ENCODE assay signal across 10 cellular contexts in the genomic region with DNA sequence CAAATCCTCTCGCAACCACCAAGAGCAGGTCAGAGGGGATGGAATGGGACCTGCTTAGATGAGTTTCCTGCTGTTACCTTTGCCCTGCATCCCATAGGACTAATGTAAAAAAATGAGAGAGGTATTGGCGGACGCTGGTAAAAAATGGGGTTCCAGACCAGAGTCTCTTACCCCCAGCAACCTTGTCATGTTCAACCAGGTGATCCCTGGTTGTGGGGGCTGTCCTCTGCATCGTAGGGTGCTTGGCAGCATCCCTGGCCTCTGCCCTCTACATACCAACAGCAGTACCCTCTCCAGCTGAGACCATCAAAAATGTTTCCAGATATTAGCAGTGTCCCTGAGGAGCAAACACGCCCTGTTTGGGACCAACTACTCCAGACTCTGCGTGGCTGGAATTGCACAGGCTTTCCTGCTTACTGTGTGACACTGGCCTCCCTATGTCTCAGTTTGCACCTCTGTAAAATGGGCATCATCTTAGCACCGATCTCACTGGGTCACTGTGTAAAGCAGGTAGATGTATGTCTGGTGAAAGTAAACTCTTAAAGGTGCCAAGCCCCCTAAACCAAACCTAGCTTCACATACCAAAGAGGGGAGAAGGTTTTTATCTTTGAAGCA. TPM values are rescaled to one million over a fixed set of nuclear protein-coding genes. Genes with fewer than 3 reads are reported as not detected.
DNase-seq lines count a peak whose midpoint lies in the region; ATAC-seq and TF ChIP-seq lines count a peak whose summit lies in the region.
"Had no signal": no experiment of that assay in that cellular context is flagged by ENCODE, and none has a peak within 500 bp of the region (broad histone marks: within the 10 kb centered on the region; RNA-seq: fewer than 3 reads in every experiment).

No MANE protein-coding gene starts in this region.

- WGBS in right cardiac atrium = 71% methylated on average over 7 of the region's 7 CpGs
- WGBS in endodermal cell (ENCODE audit: insufficient coverage in 1 of 2, insufficient read length in 1 of 2), 2 experiments = 92% methylated on average over 6 to 7 of the region's 7 CpGs

- no peak for TF ChIP-seq CTCF in right atrium auricular region (IDR thresholded peaks at IDR 0.05)
- no peak for TF ChIP-seq CTCF in vagina (IDR thresholded peaks at IDR 0.05)
- no peak for TF ChIP-seq CTCF in endodermal cell (conservative IDR thresholded peaks at IDR 0.05)

- H3K27ac Mint-ChIP-seq in activated naive CD8-positive, alpha-beta T cell treated with anti-CD3 and anti-CD28 coated beads, Interleukin-2, amount 50 U/mL, for 24 hours = peak overlapping the region; percentile 98
- no peak overlapping the region for H3K27ac Mint-ChIP-seq in endodermal cell

- H3K27ac ChIP-seq in right cardiac atrium (ENCODE audit: low read length) (no peak overlapping the region), right atrium auricular region (peak overlapping the region in 1 of 2 donors; percentile 84), mucosa of rectum (ENCODE audit: low read depth in 2 of 2, low read length in 2 of 2) (no peak overlapping the region), vagina (no peak overlapping the region), endodermal cell (ENCODE audit: low read depth, low read length) (no peak overlapping the region)

- DNase-seq in right cardiac atrium (no peak), right atrium auricular region (ENCODE audit: low spot score) (no peak), vagina (ENCODE audit: extremely low spot score in 2 of 2) (no peak), endodermal cell (no peak), NK-92 (lab: John Stamatoyannopoulos, UW; ENCODE audit: unreplicated experiment) (no peak)
- DNase-seq in activated naive CD8-positive, alpha-beta T cell treated with anti-CD3 and anti-CD28 coated beads, Interleukin-2, amount 50 U/mL, for 24 hours = no peak
- DNase-seq: DMS 273 treated with DMSO at 0.1 percent for 48 hours, NCI-H1694 treated with DMSO at 0.1 percent for 48 hours had no signal

- peaks cover 40% of the 10 kb centered on the region for H3K36me3 Mint-ChIP-seq in activated naive CD8-positive, alpha-beta T cell treated with anti-CD3 and anti-CD28 coated beads, Interleukin-2, amount 50 U/mL, for 24 hours (ENCODE audit: low read depth)
- no peaks in the 10 kb centered on the region for H3K36me3 Mint-ChIP-seq in endodermal cell (ENCODE audit: low read depth)

- H3K9me3 Mint-ChIP-seq in activated naive CD8-positive, alpha-beta T cell treated with anti-CD3 and anti-CD28 coated beads, Interleukin-2, amount 50 U/mL, for 24 hours = no peaks in the 10 kb centered on the region
- peaks cover 7% of the 10 kb centered on the region for H3K9me3 Mint-ChIP-seq in endodermal cell

- intact Hi-C loops in right cardiac atrium (cut with DNase I) = no loop called here
- intact Hi-C loops in vagina (cut with DNase I) = no loop called here

- H3K9me3 ChIP-seq in right cardiac atrium (ENCODE audit: control insufficient read depth, low read length) (no peaks in the 10 kb centered on the region), right atrium auricular region (no peaks in the 10 kb centered on the region), mucosa of rectum (ENCODE audit: control insufficient read depth in 2 of 2, low read length in 2 of 2) (no peaks in the 10 kb centered on the region), vagina (no peaks in the 10 kb centered on the region), endodermal cell (ENCODE audit: control insufficient read depth, low read length) (peaks cover 5% of the 10 kb centered on the region)

- H3K4me3 Mint-ChIP-seq in activated naive CD8-positive, alpha-beta T cell treated with anti-CD3 and anti-CD28 coated beads, Interleukin-2, amount 50 U/mL, for 24 hours = peak overlapping the region; percentile 97
- no peak overlapping the region for H3K4me3 Mint-ChIP-seq in endodermal cell

- H3K4me1 ChIP-seq in right cardiac atrium (ENCODE audit: control insufficient read depth, insufficient read depth, low read length) = peaks cover 14% of the 10 kb centered on the region
- H3K4me1 ChIP-seq in right atrium auricular region = peaks cover 0 to 32% of the 10 kb centered on the region in 2 donors
- H3K4me1 ChIP-seq in mucosa of rectum (ENCODE audit: control insufficient read depth in 2 of 2, insufficient read depth in 2 of 2, low read length in 2 of 2) = peaks cover 14% of the 10 kb centered on the region in 2 donors
- H3K4me1 ChIP-seq in vagina = peaks cover 32% of the 10 kb centered on the region
- H3K4me1 ChIP-seq in endodermal cell (ENCODE audit: control insufficient read depth, insufficient read depth, low read length) = no peaks in the 10 kb centered on the region

- ATAC-seq in right cardiac atrium (no peak), HG03039 (IDR thresholded peaks at IDR 0.05; ENCODE audit: unreplicated experiment) (no peak)
- no peak for ATAC-seq in activated naive CD8-positive, alpha-beta T cell treated with anti-CD3 and anti-CD28 coated beads, Interleukin-2, amount 50 U/mL, for 24 hours

- H3K4me1 Mint-ChIP-seq in activated naive CD8-positive, alpha-beta T cell treated with anti-CD3 and anti-CD28 coated beads, Interleukin-2, amount 50 U/mL, for 24 hours = peaks cover 58% of the 10 kb centered on the region
- peaks cover 4% of the 10 kb centered on the region for H3K4me1 Mint-ChIP-seq in endodermal cell

- peak overlapping the region; percentile 60 to 91 for H3K9ac ChIP-seq in mucosa of rectum (ENCODE audit: low read depth in 1 of 2, low read length in 2 of 2)
- H3K9ac ChIP-seq in endodermal cell (ENCODE audit: extremely low read depth, low read length, poor library complexity, severe bottlenecking) = no peak overlapping the region

- H3K4me3 ChIP-seq in right cardiac atrium (ENCODE audit: low read length) = peak overlapping the region; percentile 93
- peak overlapping the region in 1 of 2 donors; percentile 62 for H3K4me3 ChIP-seq in right atrium auricular region
- peak overlapping the region; percentile 89 to 98 for H3K4me3 ChIP-seq in mucosa of rectum (ENCODE audit: low read length in 2 of 2)
- peak overlapping the region; percentile 58 to 68 for H3K4me3 ChIP-seq in vagina
- H3K4me3 ChIP-seq in endodermal cell (ENCODE audit: low read length) = no peak overlapping the region

- H3K27me3 Mint-ChIP-seq in activated naive CD8-positive, alpha-beta T cell treated with anti-CD3 and anti-CD28 coated beads, Interleukin-2, amount 50 U/mL, for 24 hours = no peaks in the 10 kb centered on the region
- peaks cover 14% of the 10 kb centered on the region for H3K27me3 Mint-ChIP-seq in endodermal cell (ENCODE audit: insufficient read depth)

- TF ChIP-seq POLR2A in vagina (IDR thresholded peaks at IDR 0.05) = no peak

- no peaks in the 10 kb centered on the region for H3K27me3 ChIP-seq in right cardiac atrium (ENCODE audit: control insufficient read depth, insufficient read depth)
- no peaks in the 10 kb centered on the region for H3K27me3 ChIP-seq in right atrium auricular region
- H3K27me3 ChIP-seq in mucosa of rectum (ENCODE audit: control insufficient read depth in 2 of 2, insufficient read depth in 2 of 2, low read length in 2 of 2) = no peaks in the 10 kb centered on the region
- H3K27me3 ChIP-seq in vagina = no peaks in the 10 kb centered on the region
- peaks cover 7% of the 10 kb centered on the region for H3K27me3 ChIP-seq in endodermal cell (ENCODE audit: control insufficient read depth, insufficient read depth, low read length, poor library complexity, severe bottlenecking)

- H3K36me3 ChIP-seq in right atrium auricular region (no peaks in the 10 kb centered on the region), mucosa of rectum (ENCODE audit: control insufficient read depth in 2 of 2, insufficient read depth in 2 of 2, low read length in 2 of 2) (peaks cover 0 to 7% of the 10 kb centered on the region in 2 donors), vagina (no peaks in the 10 kb centered on the region), endodermal cell (ENCODE audit: control insufficient read depth, insufficient read depth, low read length) (no peaks in the 10 kb centered on the region)

RNA-seq across cellular contexts. Expression of gene APOL6, which starts 1.5 kb away (rescaled TPM):
- total RNA-seq in right cardiac atrium (10 to 100 TPM in 2 of 4 donors, 1 to 10 TPM in 2; 6.8 to 13.3 (median 10.8) TPM), right atrium auricular region (1 to 10 TPM; 7.5 to 8.5 TPM), vagina (11.5 TPM), endodermal cell (not detected)
- 4.2 TPM for polyA plus RNA-seq in right cardiac atrium
- polyA plus RNA-seq in endodermal cell (2013, experiment 1 of 2) = not detected
- not detected for polyA plus RNA-seq in endodermal cell (2013, experiment 2 of 2)

RNA-seq across cellular contexts. Expression of gene MB, which starts 32.6 kb away (rescaled TPM):
- over 10,000 TPM in 3 of 4 donors, 1,000 to 10,000 TPM in 1; 7,621 to 11,301 (median 10,496) TPM for total RNA-seq in right cardiac atrium
- 14,884 TPM for polyA plus RNA-seq in right cardiac atrium
- total RNA-seq in right atrium auricular region = 1,000 to 10,000 TPM; 6,650 to 9,762 TPM
- not detected for total RNA-seq in vagina
- 1 to 10 TPM; 1.4 to 2.6 TPM for total RNA-seq in endodermal cell
- polyA plus RNA-seq in endodermal cell (2013, experiment 1 of 2) = 0.68 TPM
- polyA plus RNA-seq in endodermal cell (2013, experiment 2 of 2) = 1.1 TPM

Comparison
In these comparisons a context has a peak if more than half of its experiments do, and no peak if none do; other contexts are left out.
1. RNA of gene APOL6, which starts 1.5 kb away (total RNA-seq): 6.8 to 13.3 TPM in right cardiac atrium, 11.5 TPM in vagina (single experiment) and 7.5 to 8.5 TPM in right atrium auricular region; not detected in endodermal cell; every median in the first group is over 4 times any median in the second.
2. RNA of gene MB, which starts 32.6 kb away (total RNA-seq): 7,621 to 11,301 TPM in right cardiac atrium and 6,650 to 9,762 TPM in right atrium auricular region; 1.4 to 2.6 TPM in endodermal cell and not detected in vagina (single experiment); every median in the first group is over 1,000 times any median in the second.